21 cellular contexts compared by ENCODE assay signal in the genomic region with DNA sequence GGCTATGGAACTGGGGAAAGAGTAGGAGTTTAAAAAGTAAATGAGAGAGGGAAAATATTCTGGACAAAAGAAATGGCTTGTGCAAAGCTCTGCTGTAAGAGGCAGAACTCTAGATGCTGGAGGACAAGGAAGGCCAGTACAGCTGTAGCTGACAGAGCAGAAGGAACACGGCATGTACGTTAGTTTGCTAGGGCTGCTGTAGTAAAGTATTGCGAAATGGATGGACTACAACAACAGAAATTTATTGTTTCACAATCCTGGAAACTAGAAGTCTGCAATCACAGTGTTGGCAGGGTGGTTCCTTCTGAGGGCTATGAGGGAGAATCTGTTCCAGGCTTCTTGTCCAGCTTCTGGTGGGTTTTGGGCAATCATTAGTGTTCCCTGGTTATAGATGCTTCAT.
A peak's percentile ranks its signal among the peaks of the same experiment; 100 is the strongest.
DNase-seq lines count a peak whose midpoint lies in the region; ATAC-seq and TF ChIP-seq lines count a peak whose summit lies in the region.
"Had no signal": no experiment of that assay in that cellular context is flagged by ENCODE, and none has a peak within 500 bp of the region (broad histone marks: within the 10 kb centered on the region; RNA-seq: fewer than 3 reads in every experiment).

No MANE protein-coding gene starts in this region.

- no peaks in the 10 kb centered on the region for H3K27me3 ChIP-seq in neutrophil
- H3K27me3 ChIP-seq: transverse colon had no signal

- DNase-seq in AG20443 (ENCODE audit: low spot score), result peak; percentile 61
- peak; percentile 51 for DNase-seq in NB4 (ENCODE audit: low read depth)
- peak; percentile 67 for DNase-seq in fibroblast of mammary gland (ENCODE audit: low read depth)
- no peak for DNase-seq in mesothelial cell of epicardium (ENCODE audit: low spot score in 2 of 2, unreplicated experiment in 2 of 2)
- DNase-seq in effector memory CD8-positive, alpha-beta T cell, result no peak
- DNase-seq: activated CD8-positive, alpha-beta memory T cell treated with anti-CD3 and anti-CD28 coated beads, Interleukin-2, amount 10 ng/mL, durations not matched to agents 7 days and 5 days; activated effector memory CD4-positive, alpha-beta T cell treated with anti-CD3 and anti-CD28 coated beads, Interleukin-2, amount 50 U/mL, for 16 hours; amygdala; cerebellar nuclear complex; DMS79 treated with DMSO at 0.1 percent for 48 hours; foreskin melanocyte; H9; kidney glomerular epithelial cell; NCI-H1436 treated with DMSO at 0.1 percent for 48 hours; NCI-H82; stimulated activated naive CD4-positive, alpha-beta T cell; transverse colon had no signal

- H3K9me3 Mint-ChIP-seq in mesothelial cell of epicardium, result no peaks in the 10 kb centered on the region
- peaks cover 2 to 8% of the 10 kb centered on the region in 2 donors for H3K9me3 Mint-ChIP-seq in effector memory CD8-positive, alpha-beta T cell
- H3K9me3 Mint-ChIP-seq: H9 had no signal

- no peak for TF ChIP-seq POLR2A in NB4 (IDR thresholded peaks at IDR 0.05; ENCODE audit: extremely low read depth, insufficient read length)

- ATAC-seq in GM18511 (IDR thresholded peaks at IDR 0.05; ENCODE audit: unreplicated experiment), result no peak
- no peak for ATAC-seq in HG02642 (IDR thresholded peaks at IDR 0.05; ENCODE audit: poor library complexity, unreplicated experiment)
- no peak for ATAC-seq in effector memory CD8-positive, alpha-beta T cell (replicated peaks)
- ATAC-seq: activated CD8-positive, alpha-beta memory T cell treated with anti-CD3 and anti-CD28 coated beads, Interleukin-2, amount 10 ng/mL, durations not matched to agents 7 days and 5 days had no signal

- no peak for TF ChIP-seq CTCF in NB4 (IDR thresholded peaks at IDR 0.05; ENCODE audit: low read depth, low read length)
- no peak for TF ChIP-seq CTCF in fibroblast of mammary gland (conservative IDR thresholded peaks at IDR 0.05; ENCODE audit: control insufficient read depth, insufficient read depth, low read depth, low read length)
- TF ChIP-seq CTCF in neutrophil (IDR thresholded peaks at IDR 0.05), result no peak
- no peak for TF ChIP-seq CTCF in mesothelial cell of epicardium (IDR thresholded peaks at IDR 0.05; ENCODE audit: unreplicated experiment)

- peak overlapping the region; percentile 68 for H3K27ac ChIP-seq in neutrophil
- H3K27ac ChIP-seq: KMS-11, transverse colon had no signal

- no peak overlapping the region for H3K4me3 Mint-ChIP-seq in mesothelial cell of epicardium
- no peak overlapping the region for H3K4me3 Mint-ChIP-seq in effector memory CD8-positive, alpha-beta T cell
- H3K4me3 Mint-ChIP-seq: activated CD8-positive, alpha-beta memory T cell treated with anti-CD3 and anti-CD28 coated beads, Interleukin-2, amount 10 ng/mL, durations not matched to agents 7 days and 5 days; H9 had no signal

- H3K36me3 ChIP-seq in neutrophil, result no peaks in the 10 kb centered on the region
- H3K36me3 ChIP-seq: transverse colon had no signal

- H3K27me3 Mint-ChIP-seq in mesothelial cell of epicardium (ENCODE audit: low read depth), result peaks cover 28% of the 10 kb centered on the region
- no peaks in the 10 kb centered on the region for H3K27me3 Mint-ChIP-seq in effector memory CD8-positive, alpha-beta T cell
- H3K27me3 Mint-ChIP-seq: activated CD8-positive, alpha-beta memory T cell treated with anti-CD3 and anti-CD28 coated beads, Interleukin-2, amount 10 ng/mL, durations not matched to agents 7 days and 5 days had no signal

- H3K4me1 ChIP-seq in neutrophil (ENCODE audit: control insufficient read depth in 1 of 2, insufficient read depth in 1 of 2, low read depth in 1 of 2, low read length in 1 of 2), result peaks cover 7 to 42% of the 10 kb centered on the region in 2 experiments
- H3K4me1 ChIP-seq: transverse colon had no signal

- no peaks in the 10 kb centered on the region for H3K9me3 ChIP-seq in neutrophil
- H3K9me3 ChIP-seq: transverse colon had no signal

- no peak overlapping the region for H3K4me3 ChIP-seq in NB4 (ENCODE audit: low read depth, low read length)
- no peak overlapping the region for H3K4me3 ChIP-seq in fibroblast of mammary gland (ENCODE audit: control insufficient read depth, low read depth, low read length)
- H3K4me3 ChIP-seq in neutrophil (ENCODE audit: low read depth in 1 of 2, low read length in 1 of 2), result no peak overlapping the region
- H3K4me3 ChIP-seq: transverse colon had no signal

- H3K27ac Mint-ChIP-seq in mesothelial cell of epicardium, result no peak overlapping the region
- no peak overlapping the region for H3K27ac Mint-ChIP-seq in effector memory CD8-positive, alpha-beta T cell
- H3K27ac Mint-ChIP-seq: activated CD8-positive, alpha-beta memory T cell treated with anti-CD3 and anti-CD28 coated beads, Interleukin-2, amount 10 ng/mL, durations not matched to agents 7 days and 5 days; H9 had no signal

- H3K4me1 Mint-ChIP-seq in mesothelial cell of epicardium, result peaks cover 4% of the 10 kb centered on the region
- H3K4me1 Mint-ChIP-seq in effector memory CD8-positive, alpha-beta T cell (ENCODE audit: low read depth in 2 of 2), result no peaks in the 10 kb centered on the region
- H3K4me1 Mint-ChIP-seq: activated CD8-positive, alpha-beta memory T cell treated with anti-CD3 and anti-CD28 coated beads, Interleukin-2, amount 10 ng/mL, durations not matched to agents 7 days and 5 days had no signal

- no peaks in the 10 kb centered on the region for H3K36me3 Mint-ChIP-seq in mesothelial cell of epicardium
- H3K36me3 Mint-ChIP-seq in effector memory CD8-positive, alpha-beta T cell (ENCODE audit: insufficient read depth), result no peaks in the 10 kb centered on the region
- H3K36me3 Mint-ChIP-seq: activated CD8-positive, alpha-beta memory T cell treated with anti-CD3 and anti-CD28 coated beads, Interleukin-2, amount 10 ng/mL, durations not matched to agents 7 days and 5 days had no signal

Comparison
In these comparisons a context has a peak if more than half of its experiments do, and no peak if none do; other contexts are left out.
1. DNase-seq: peak in AG20443 (single experiment), NB4 (single experiment) and fibroblast of mammary gland (single experiment); none in mesothelial cell of epicardium (0 of 2) and effector memory CD8-positive, alpha-beta T cell (0 of 3).